ENCODE assay signal across 24 cellular contexts in genomic region chrX:4706961-4707360, GRCh38.
"Had no signal": no experiment of that assay in that cellular context is flagged by ENCODE, and none has a peak within 500 bp of the region (broad histone marks: within the 10 kb centered on the region; RNA-seq: fewer than 3 reads in every experiment).

No MANE protein-coding gene starts in this region.

- H3K27ac ChIP-seq: colonic mucosa, coronary artery, dorsolateral prefrontal cortex, epithelial cell of prostate, esophagus muscularis mucosa, esophagus squamous epithelium, foreskin keratinocyte, gastrocnemius medialis, gastroesophageal sphincter, heart left ventricle, heart right ventricle had no signal

- ATAC-seq: effector memory CD8-positive, alpha-beta T cell; esophagus mucosa; foreskin keratinocyte; gastrocnemius medialis; gastroesophageal sphincter; heart left ventricle; heart right ventricle had no signal

- H3K27me3 ChIP-seq: colonic mucosa, esophagus muscularis mucosa, esophagus squamous epithelium, foreskin keratinocyte, gastrocnemius medialis, gastroesophageal sphincter, heart left ventricle, heart right ventricle had no signal

- DNase-seq: colonic mucosa; cortex of kidney; dermis blood vessel endothelial cell; dorsolateral prefrontal cortex; effector CD4-positive, alpha-beta T cell; effector CD8-positive, alpha-beta T cell; effector memory CD4-positive, alpha-beta T cell; effector memory CD8-positive, alpha-beta T cell; endodermal cell; erythroblast; esophagus squamous epithelium; foreskin fibroblast; foreskin keratinocyte; foreskin melanocyte; gastrocnemius medialis; glutamatergic neuron; head of caudate nucleus; heart left ventricle; heart right ventricle had no signal

- H3K4me3 ChIP-seq: colonic mucosa, coronary artery, dorsolateral prefrontal cortex, esophagus muscularis mucosa, esophagus squamous epithelium, gastrocnemius medialis, gastroesophageal sphincter, heart left ventricle, heart right ventricle had no signal

- H3K36me3 ChIP-seq: colonic mucosa, esophagus muscularis mucosa, esophagus squamous epithelium, gastrocnemius medialis, gastroesophageal sphincter, heart left ventricle, heart right ventricle had no signal

- H3K9me3 ChIP-seq: colonic mucosa, esophagus muscularis mucosa, esophagus squamous epithelium, gastrocnemius medialis, gastroesophageal sphincter, heart left ventricle had no signal

- H3K4me1 ChIP-seq: colonic mucosa, esophagus muscularis mucosa, gastrocnemius medialis, gastroesophageal sphincter, heart left ventricle, heart right ventricle had no signal
